In genomic region chr7:121510302-121510701, GRCh38 we compare ENCODE assay signal across 16 cellular contexts.
DNase-seq lines count a peak whose midpoint lies in the region; ATAC-seq, FAIRE-seq and TF ChIP-seq lines count a peak whose summit lies in the region.
"Had no signal": no experiment of that assay in that cellular context is flagged by ENCODE, and none has a peak within 500 bp of the region (broad histone marks: within the 10 kb centered on the region; RNA-seq: fewer than 3 reads in every experiment).

No MANE protein-coding gene starts in this region.

- POLR2A ChIA-PET in HepG2 (lab: Yijun Ruan, JAX), result no interaction called here

- H3F3A ChIP-seq in Loucy (ENCODE audit: low read depth), result no peaks in the 10 kb centered on the region
- peaks cover 17% of the 10 kb centered on the region for H3F3A ChIP-seq in smooth muscle cell (ENCODE audit: low read depth)

- CTCF ChIA-PET in HepG2 (lab: Yijun Ruan, JAX; ENCODE audit: low intra/inter-chr PET ratio, low total read pairs), result no interaction called here

- no peak for TF ChIP-seq RAD21 in HepG2 (CRISPR knock-in tag; IDR thresholded peaks at IDR 0.05)

- FAIRE-seq in HepG2 (lab: Jason Lieb, UNC), result no peak
- FAIRE-seq: keratinocyte had no signal

- H3K27me3 Mint-ChIP-seq in activated T-helper 2 cell treated with anti-CD3 and anti-CD28 coated beads, Interferon-gamma antibody, Interleukin-2, Interleukin-4, amounts not matched to agents 10 μg/mL and 5 μg/mL and 100 μg/mL, durations not matched to agents 14 hours and 24 hours and 36 hours (ENCODE audit: low read depth), result no peaks in the 10 kb centered on the region

- in situ Hi-C loops in HepG2 (cut with HindIII; ENCODE audit: extremely low pct_ligation_motif_present, low pct_unique_long_range_greater_than_20kb), result no loop called here

- H3K4me3 Mint-ChIP-seq in activated T-helper 2 cell treated with anti-CD3 and anti-CD28 coated beads, Interferon-gamma antibody, Interleukin-2, Interleukin-4, amounts not matched to agents 10 μg/mL and 5 μg/mL and 100 μg/mL, durations not matched to agents 14 hours and 24 hours and 36 hours (ENCODE audit: low read depth), result no peak overlapping the region
- H3K4me3 Mint-ChIP-seq: activated CD4-positive, alpha-beta memory T cell treated with anti-CD3 and anti-CD28 coated beads for 36 hours; B cell had no signal

- no peaks in the 10 kb centered on the region for H3K79me2 ChIP-seq in HepG2 (ENCODE audit: insufficient read depth, low read length)
- no peaks in the 10 kb centered on the region for H3K79me2 ChIP-seq in Loucy (ENCODE audit: insufficient read depth, low read length)
- peaks cover 69% of the 10 kb centered on the region for H3K79me2 ChIP-seq in smooth muscle cell (ENCODE audit: low read depth)

- no peaks in the 10 kb centered on the region for H3K9me2 ChIP-seq in Loucy (replicated peaks; ENCODE audit: low read depth, low read length)

- H3K36me3 ChIP-seq in HepG2 (replicated peaks in 1 of 2; ENCODE audit: control insufficient read depth in 1 of 2, insufficient read depth in 2 of 2, low read length in 2 of 2) (no peaks in the 10 kb centered on the region), right lobe of liver (no peaks in the 10 kb centered on the region), Loucy (ENCODE audit: insufficient read depth, low read length) (no peaks in the 10 kb centered on the region), smooth muscle cell (ENCODE audit: low read depth) (no peaks in the 10 kb centered on the region)
- H3K36me3 ChIP-seq: prostate gland, thoracic aorta had no signal

- H3K27ac ChIP-seq in HepG2 (ENCODE audit: extremely low read length, insufficient read depth, low read length) (no peak overlapping the region), right lobe of liver (no peak overlapping the region), smooth muscle cell (ENCODE audit: low read depth) (peak overlapping the region; percentile 98)
- H3K27ac ChIP-seq: prostate gland, thoracic aorta had no signal

- no peak for TF ChIP-seq CTCF in HepG2 (CRISPR knock-in tag; IDR thresholded peaks at IDR 0.05)
- TF ChIP-seq CTCF in right lobe of liver (IDR thresholded peaks at IDR 0.05), result peak in 1 of 4 donors; percentile 26
- TF ChIP-seq CTCF in Loucy (conservative IDR thresholded peaks at IDR 0.05; ENCODE audit: low read length), result peak; percentile 39; the same call in 1 of the 2 replicates
- peak; percentile 35 for TF ChIP-seq CTCF in choroid plexus epithelial cell (conservative IDR thresholded peaks at IDR 0.05; ENCODE audit: low read depth, low read length)
- peak; percentile 50 for TF ChIP-seq CTCF in smooth muscle cell (IDR thresholded peaks at IDR 0.05; ENCODE audit: borderline replicate concordance, insufficient read depth, poor library complexity, severe bottlenecking)

- TF ChIP-seq EP300 in HepG2 (IDR thresholded peaks at IDR 0.05; ENCODE audit: low read depth in 2 of 2, low read length in 2 of 2), result no peak
- TF ChIP-seq EP300 in HepG2 (CRISPR knock-in tag; IDR thresholded peaks at IDR 0.05; ENCODE audit: borderline replicate concordance), result no peak

- TF ChIP-seq POLR2A in HepG2 (IDR thresholded peaks at IDR 0.05; ENCODE audit: insufficient read depth in 1 of 2, low read depth in 2 of 2, low read length in 2 of 2) (no peak), right lobe of liver (IDR thresholded peaks at IDR 0.05) (no peak)

- no peak overlapping the region for H3K4me2 ChIP-seq in HepG2 (ENCODE audit: low read depth, low read length)
- H3K4me2 ChIP-seq in Loucy (ENCODE audit: low read depth, low read length, poor library complexity, severe bottlenecking), result no peak overlapping the region
- H3K4me2 ChIP-seq in smooth muscle cell, result peak overlapping the region; percentile 80

- no peaks in the 10 kb centered on the region for H3K4me1 ChIP-seq in HepG2 (ENCODE audit: insufficient read depth, low read length)
- H3K4me1 ChIP-seq in right lobe of liver, result no peaks in the 10 kb centered on the region
- no peaks in the 10 kb centered on the region for H3K4me1 ChIP-seq in Loucy (ENCODE audit: insufficient read depth, low read length, poor library complexity, severe bottlenecking)
- H3K4me1 ChIP-seq in smooth muscle cell (ENCODE audit: low read depth), result peaks cover 26% of the 10 kb centered on the region
- H3K4me1 ChIP-seq: prostate gland had no signal

- H3K4me1 Mint-ChIP-seq in activated T-helper 2 cell treated with anti-CD3 and anti-CD28 coated beads, Interferon-gamma antibody, Interleukin-2, Interleukin-4, amounts not matched to agents 10 μg/mL and 5 μg/mL and 100 μg/mL, durations not matched to agents 14 hours and 24 hours and 36 hours (ENCODE audit: low read depth), result no peaks in the 10 kb centered on the region
- H3K4me1 Mint-ChIP-seq: B cell had no signal

- 49% methylated on average over 2 of the region's 2 CpGs for WGBS in HepG2 (ENCODE audit: low lambda C conversion rate)
- 78% methylated on average over 2 of the region's 2 CpGs for WGBS in right lobe of liver (ENCODE audit: insufficient coverage, low coverage, low lambda C conversion rate, missing lambda C conversion rate)
- 73% methylated on average over 2 of the region's 2 CpGs for WGBS in smooth muscle cell (ENCODE audit: low lambda C conversion rate)

- no peak overlapping the region for H3K4me3 ChIP-seq in HepG2 (replicated peaks in 1 of 3; ENCODE audit: insufficient read depth in 1 of 3, low read depth in 2 of 3, low read length in 3 of 3)
- H3K4me3 ChIP-seq in right lobe of liver, result no peak overlapping the region
- no peak overlapping the region for H3K4me3 ChIP-seq in Loucy (ENCODE audit: low read length, poor library complexity, severe bottlenecking)
- no peak overlapping the region for H3K4me3 ChIP-seq in choroid plexus epithelial cell (ENCODE audit: low read depth, low read length)
- peak overlapping the region; percentile 58 for H3K4me3 ChIP-seq in smooth muscle cell
- H3K4me3 ChIP-seq: prostate gland, thoracic aorta had no signal

- BruUV-seq in HepG2 (replicated peaks; lab: Mats Ljungman, UMichigan), result no TSS peak

- no peak for ATAC-seq in HepG2
- no peak for ATAC-seq in right lobe of liver
- ATAC-seq in HG03280 (IDR thresholded peaks at IDR 0.05; ENCODE audit: unreplicated experiment), result no peak

- H3K9me3 ChIP-seq in HepG2 (ENCODE audit: low read length) (peaks cover 45% of the 10 kb centered on the region), right lobe of liver (peaks cover 0 to 2% (median under 1%) of the 10 kb centered on the region in 4 donors), Loucy (ENCODE audit: insufficient read depth, low read depth, low read length) (peaks cover 8% of the 10 kb centered on the region; the same call in 1 of the 2 replicates), smooth muscle cell (replicated peaks; ENCODE audit: low read depth) (no peaks in the 10 kb centered on the region)
- H3K9me3 ChIP-seq: prostate gland had no signal

- H3K9ac ChIP-seq in HepG2 (ENCODE audit: insufficient read depth, low read depth, low read length) (no peak overlapping the region), Loucy (ENCODE audit: low read depth, low read length, poor library complexity, severe bottlenecking) (no peak overlapping the region), smooth muscle cell (ENCODE audit: low read depth) (peak overlapping the region; percentile 91)

- H2AFZ ChIP-seq in HepG2 (ENCODE audit: low read length) (no peak overlapping the region), Loucy (ENCODE audit: low read length) (no peak overlapping the region), smooth muscle cell (ENCODE audit: low read depth) (no peak overlapping the region)

- H3K27ac Mint-ChIP-seq in activated T-helper 2 cell treated with anti-CD3 and anti-CD28 coated beads, Interferon-gamma antibody, Interleukin-2, Interleukin-4, amounts not matched to agents 10 μg/mL and 5 μg/mL and 100 μg/mL, durations not matched to agents 14 hours and 24 hours and 36 hours, result no peak overlapping the region
- H3K27ac Mint-ChIP-seq: activated CD4-positive, alpha-beta memory T cell treated with anti-CD3 and anti-CD28 coated beads for 36 hours; B cell had no signal

- intact Hi-C loops in HepG2 (cut with micrococcal nuclease; ENCODE audit: unreplicated experiment) (no loop called here), right lobe of liver (cut with DNase I) (no loop called here)
- intact Hi-C loops in activated T-helper 2 cell treated with anti-CD3 and anti-CD28 coated beads, Interferon-gamma antibody, Interleukin-2, Interleukin-4, amounts not matched to agents 10 μg/mL and 5 μg/mL and 100 μg/mL, durations not matched to agents 14 hours and 24 hours and 36 hours (cut with micrococcal nuclease), result no loop called here

- peaks cover 35% of the 10 kb centered on the region for H3K36me3 Mint-ChIP-seq in activated T-helper 2 cell treated with anti-CD3 and anti-CD28 coated beads, Interferon-gamma antibody, Interleukin-2, Interleukin-4, amounts not matched to agents 10 μg/mL and 5 μg/mL and 100 μg/mL, durations not matched to agents 14 hours and 24 hours and 36 hours (ENCODE audit: low read depth)

- DNase-seq in HepG2 (ENCODE audit: low spot score), result no peak
- DNase-seq in right lobe of liver, result no peak
- DNase-seq in choroid plexus epithelial cell (ENCODE audit: low read depth), result no peak
- DNase-seq in smooth muscle cell (lab: John Stamatoyannopoulos, UW; ENCODE audit: unreplicated experiment), result no peak
- DNase-seq in activated T-helper 2 cell treated with anti-CD3 and anti-CD28 coated beads, Interferon-gamma antibody, Interleukin-2, Interleukin-4, amounts not matched to agents 10 μg/mL and 5 μg/mL and 100 μg/mL, durations not matched to agents 14 hours and 24 hours and 36 hours (ENCODE audit: low spot score), result no peak
- DNase-seq in NCI-H2029 (lab: John Stamatoyannopoulos, UW), result no peak
- DNase-seq: activated CD4-positive, alpha-beta memory T cell treated with anti-CD3 and anti-CD28 coated beads for 36 hours; activated effector memory CD4-positive, alpha-beta T cell treated with anti-CD3 and anti-CD28 coated beads, Interleukin-2, amount 50 U/mL, for 16 hours; NCI-H1417 treated with DMSO at 0.1 percent for 48 hours; NCI-H524 had no signal

- H3K27me3 ChIP-seq in HepG2 (ENCODE audit: control insufficient read depth in 1 of 2, insufficient read depth in 2 of 2, low read length in 2 of 2) (no peaks in the 10 kb centered on the region), right lobe of liver (no peaks in the 10 kb centered on the region), Loucy (ENCODE audit: insufficient read depth, low read length, poor library complexity, severe bottlenecking) (no peaks in the 10 kb centered on the region), smooth muscle cell (ENCODE audit: low read depth) (no peaks in the 10 kb centered on the region)

- peaks cover 52% of the 10 kb centered on the region for H3K9me3 Mint-ChIP-seq in activated T-helper 2 cell treated with anti-CD3 and anti-CD28 coated beads, Interferon-gamma antibody, Interleukin-2, Interleukin-4, amounts not matched to agents 10 μg/mL and 5 μg/mL and 100 μg/mL, durations not matched to agents 14 hours and 24 hours and 36 hours

- H4K20me1 ChIP-seq in HepG2 (ENCODE audit: insufficient read depth, low read length) (no peaks in the 10 kb centered on the region), Loucy (ENCODE audit: insufficient read depth, low read length, poor library complexity, severe bottlenecking) (no peaks in the 10 kb centered on the region), smooth muscle cell (ENCODE audit: low read depth) (peaks cover 48% of the 10 kb centered on the region)

TF ChIP-seq in HepG2, 621 proteins besides CTCF, POLR2A, EP300 and RAD21 (continues in another document):
- TF ChIP-seq ZSCAN21 (CRISPR knock-in tag; IDR thresholded peaks at IDR 0.05; ENCODE audit: borderline replicate concordance) (no peak), STAG1 (CRISPR knock-in tag; IDR thresholded peaks at IDR 0.05) (peak; percentile 21)
